In the genomic region with DNA sequence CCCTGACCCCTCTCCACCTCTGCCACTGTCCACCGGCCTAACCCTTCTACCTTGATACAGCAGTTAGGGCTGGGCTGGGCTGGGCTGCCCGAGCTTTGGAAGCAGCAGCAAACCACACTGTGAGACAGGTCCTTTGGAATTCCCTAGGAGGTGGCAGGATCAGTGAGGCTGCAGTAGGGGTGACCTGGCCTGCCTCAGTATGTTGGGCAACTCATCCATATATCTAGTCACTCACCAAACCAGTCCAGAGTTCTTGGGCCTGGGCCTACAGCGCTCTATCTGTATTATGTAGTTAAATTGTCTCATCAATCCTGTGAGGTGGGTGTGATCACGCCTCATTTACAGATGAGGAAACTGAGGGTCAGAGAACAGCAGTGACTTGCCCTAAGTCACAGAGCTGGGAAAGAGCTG, we compare ENCODE assay signal across 1 cellular context.
TF ChIP-seq lines count a peak whose summit lies in the region.

No MANE protein-coding gene starts in this region.

TF ChIP-seq in IMR-90, 13 proteins besides CTCF, POLR2A, EP300 and RAD21:
- TF ChIP-seq CEBPB (IDR thresholded peaks at IDR 0.05; ENCODE audit: low read depth, low read length) = peak; percentile 52; the same call in 1 of the 2 replicates
- TF ChIP-seq, protein P1, sequence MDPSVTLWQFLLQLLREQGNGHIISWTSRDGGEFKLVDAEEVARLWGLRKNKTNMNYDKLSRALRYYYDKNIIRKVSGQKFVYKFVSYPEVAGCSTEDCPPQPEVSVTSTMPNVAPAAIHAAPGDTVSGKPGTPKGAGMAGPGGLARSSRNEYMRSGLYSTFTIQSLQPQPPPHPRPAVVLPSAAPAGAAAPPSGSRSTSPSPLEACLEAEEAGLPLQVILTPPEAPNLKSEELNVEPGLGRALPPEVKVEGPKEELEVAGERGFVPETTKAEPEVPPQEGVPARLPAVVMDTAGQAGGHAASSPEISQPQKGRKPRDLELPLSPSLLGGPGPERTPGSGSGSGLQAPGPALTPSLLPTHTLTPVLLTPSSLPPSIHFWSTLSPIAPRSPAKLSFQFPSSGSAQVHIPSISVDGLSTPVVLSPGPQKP (IDR thresholded peaks at IDR 0.05; ENCODE audit: borderline replicate concordance, low read depth, low read length) = no peak
